In the genomic region with DNA sequence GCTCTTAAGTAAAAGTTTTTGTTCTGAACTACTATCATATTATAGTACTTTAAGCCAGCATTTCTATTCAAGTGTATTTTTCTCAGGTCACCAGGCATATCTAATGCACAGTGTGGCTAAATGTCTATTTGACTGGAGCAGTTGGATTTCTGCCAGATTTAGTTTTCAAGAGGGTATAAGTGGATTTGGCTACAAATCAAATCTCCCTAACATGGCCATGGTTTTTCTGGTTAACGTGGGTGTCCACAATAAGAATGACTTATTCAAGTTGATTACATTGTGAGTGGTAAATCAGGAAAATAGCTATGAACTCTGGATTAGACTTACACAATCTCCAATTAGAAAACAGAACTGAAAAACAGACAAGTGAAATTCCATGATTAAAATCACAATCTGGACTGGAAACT, we compare ENCODE assay signal across 15 cellular contexts. TPM values are rescaled to one million over a fixed set of nuclear protein-coding genes. Genes with fewer than 3 reads are reported as not detected.
DNase-seq lines count a peak whose midpoint lies in the region; ATAC-seq and TF ChIP-seq lines count a peak whose summit lies in the region.
"Had no signal": no experiment of that assay in that cellular context is flagged by ENCODE, and none has a peak within 500 bp of the region (broad histone marks: within the 10 kb centered on the region; RNA-seq: fewer than 3 reads in every experiment).

No MANE protein-coding gene starts in this region.

- peaks cover 0 to 54% (median 22%) of the 10 kb centered on the region in 9 donors for H3K4me1 ChIP-seq in heart right ventricle
- no peaks in the 10 kb centered on the region for H3K4me1 ChIP-seq in breast epithelium

- ATAC-seq in heart right ventricle (peak in 5 of 8 donors; percentile 20 to 51 (median 38)), left cardiac atrium (no peak), GM19035 (IDR thresholded peaks at IDR 0.05; ENCODE audit: unreplicated experiment) (no peak)
- ATAC-seq: A549; activated naive CD4-positive, alpha-beta T cell treated with anti-CD3 and anti-CD28 coated beads, Interleukin-2, amount 50 U/mL, for 72 hours had no signal

- H3K27me3 ChIP-seq in heart right ventricle (peaks cover 0 to 31% (median 0%) of the 10 kb centered on the region in 7 donors), breast epithelium (peaks cover 0 to 13% of the 10 kb centered on the region in 2 donors)
- H3K27me3 ChIP-seq: vagina had no signal

- TF ChIP-seq CTCF in heart right ventricle (IDR thresholded peaks at IDR 0.05), result no peak
- TF ChIP-seq CTCF in retinal pigment epithelial cell (conservative IDR thresholded peaks at IDR 0.05; ENCODE audit: low read depth, low read length), result no peak
- TF ChIP-seq CTCF in breast epithelium (IDR thresholded peaks at IDR 0.05), result no peak

- no peak for TF ChIP-seq POLR2A in breast epithelium (IDR thresholded peaks at IDR 0.05)

- H3K9me3 ChIP-seq in heart right ventricle, result peaks cover 0 to 5% (median 0%) of the 10 kb centered on the region in 11 donors
- no peaks in the 10 kb centered on the region for H3K9me3 ChIP-seq in breast epithelium
- H3K9me3 ChIP-seq: A549, vagina had no signal

- peak overlapping the region in 4 of 10 donors; percentile 6 to 35 (median 30) for H3K27ac ChIP-seq in heart right ventricle
- H3K27ac ChIP-seq in breast epithelium, result no peak overlapping the region
- H3K27ac ChIP-seq: A549, vagina had no signal

- 24 to 35% methylated on average over 1 of the region's 1 CpG for WGBS in heart right ventricle, 2 donors

- H3K4me3 ChIP-seq in heart right ventricle (no peak overlapping the region), retinal pigment epithelial cell (ENCODE audit: low read length) (no peak overlapping the region), breast epithelium (no peak overlapping the region)
- H3K4me3 ChIP-seq: A549, vagina had no signal

- intact Hi-C loops in heart right ventricle (cut with DNase I) (no loop called here), left cardiac atrium (cut with DNase I) (no loop called here), breast epithelium (cut with DNase I; ENCODE audit: low total_unique reads) (no loop called here)

- DNase-seq in heart right ventricle (no peak), left cardiac atrium (no peak), NCI-H2107 treated with DMSO at 0.1 percent for 48 hours (lab: John Stamatoyannopoulos, UW; ENCODE audit: unreplicated experiment) (peak; percentile 97), NCI-H82 treated with DMSO at 0.1 percent for 48 hours (lab: John Stamatoyannopoulos, UW; ENCODE audit: unreplicated experiment) (peak; percentile 81), retinal pigment epithelial cell (ENCODE audit: low read depth) (peak; percentile 81), kidney glomerular epithelial cell (lab: John Stamatoyannopoulos, UW) (no peak), breast epithelium (ENCODE audit: low spot score in 2 of 2) (no peak)
- DNase-seq: central memory CD4-positive, alpha-beta T cell; endodermal cell; foreskin melanocyte; midbrain had no signal

- H3K36me3 ChIP-seq in heart right ventricle (no peaks in the 10 kb centered on the region), breast epithelium (no peaks in the 10 kb centered on the region)
- H3K36me3 ChIP-seq: vagina had no signal

RNA-seq across cellular contexts. Expression of a gene that starts 5.7 kb away (rescaled TPM):
- 10 to 100 TPM in 8 of 10 donors, 1 to 10 TPM in 2; 6.1 to 26.5 (median 17.7) TPM for total RNA-seq in heart right ventricle
- 1 to 10 TPM; 7.1 to 7.9 TPM for polyA plus RNA-seq in heart right ventricle
- 1 to 10 TPM; 6.7 to 9.4 TPM for total RNA-seq in left cardiac atrium
- 10 to 100 TPM in 2 of 3 donors, 1 to 10 TPM in 1; 9.8 to 14.7 (median 13.4) TPM for total RNA-seq in breast epithelium

Comparison
In these comparisons a context has a peak if more than half of its experiments do, and no peak if none do; other contexts are left out.
1. ATAC-seq: peak in heart right ventricle (5 of 8); none in left cardiac atrium (0 of 2) and GM19035 (single experiment).
2. DNase-seq: peak in NCI-H2107 treated with DMSO at 0.1 percent for 48 hours (single experiment), NCI-H82 treated with DMSO at 0.1 percent for 48 hours (single experiment) and retinal pigment epithelial cell (single experiment); none in heart right ventricle (0 of 2), left cardiac atrium (single experiment), kidney glomerular epithelial cell (single experiment) and breast epithelium (0 of 2).